In the genomic region with DNA sequence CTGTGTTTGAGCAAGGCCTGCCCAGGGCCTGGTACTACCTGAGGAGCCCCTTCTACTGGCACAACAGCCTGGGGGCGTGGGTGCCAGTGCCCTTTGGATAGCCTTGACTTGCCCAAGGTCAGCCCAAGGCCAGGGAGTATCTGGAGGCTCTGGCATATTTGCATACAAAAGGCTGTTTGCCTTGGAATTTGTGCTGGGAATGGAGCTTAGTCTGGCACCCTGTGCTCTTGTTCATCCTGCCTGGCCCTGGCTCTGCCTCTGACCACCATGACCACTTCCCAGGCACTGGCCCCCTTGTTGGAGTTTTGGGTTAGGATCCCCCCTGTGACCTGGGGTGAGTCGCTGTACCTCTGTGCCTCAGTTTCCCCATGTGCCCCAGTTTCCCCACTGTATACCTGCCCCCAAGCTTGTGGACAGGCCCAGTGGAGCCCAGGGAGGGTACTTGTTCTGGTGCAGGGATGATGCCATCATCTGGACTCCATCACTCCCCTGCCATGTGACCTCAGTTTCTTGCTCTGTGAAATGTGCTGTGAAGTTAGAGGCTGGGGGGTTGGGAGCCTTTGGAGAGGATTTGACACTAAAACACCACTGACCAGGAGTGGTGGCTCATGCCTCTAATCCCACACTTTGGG, we compare ENCODE assay signal across 1 cellular context.
TF ChIP-seq lines count a peak whose summit lies in the region.

No MANE protein-coding gene starts in this region.

TF ChIP-seq in HepG2, 621 proteins besides CTCF, POLR2A, EP300 and RAD21 (continues in another document):
- peak; percentile 20; the same call in 1 of the 2 replicates for TF ChIP-seq HNF4A (CRISPR knock-in tag; IDR thresholded peaks at IDR 0.05)
- no peak for TF ChIP-seq ZFP36L2 (CRISPR knock-in tag; IDR thresholded peaks at IDR 0.05)
- TF ChIP-seq HNRNPL (IDR thresholded peaks at IDR 0.05; ENCODE audit: low read depth, low read length) = 0 out of 2 replicates have a peak, but pooled peaks have one; percentile 47
- TF ChIP-seq ZC3H4 (CRISPR knock-in tag; IDR thresholded peaks at IDR 0.05; ENCODE audit: borderline replicate concordance) = no peak
- no peak for TF ChIP-seq SOX13 (IDR thresholded peaks at IDR 0.05)
- peak in 1 of 2 experiments; percentile 55; a peak in 2 of 4 replicates for TF ChIP-seq SOX13 (CRISPR knock-in tag; conservative IDR thresholded peaks at IDR 0.05 in 1 of 2, IDR thresholded peaks at IDR 0.05 in 1 of 2)
- TF ChIP-seq, protein P1, sequence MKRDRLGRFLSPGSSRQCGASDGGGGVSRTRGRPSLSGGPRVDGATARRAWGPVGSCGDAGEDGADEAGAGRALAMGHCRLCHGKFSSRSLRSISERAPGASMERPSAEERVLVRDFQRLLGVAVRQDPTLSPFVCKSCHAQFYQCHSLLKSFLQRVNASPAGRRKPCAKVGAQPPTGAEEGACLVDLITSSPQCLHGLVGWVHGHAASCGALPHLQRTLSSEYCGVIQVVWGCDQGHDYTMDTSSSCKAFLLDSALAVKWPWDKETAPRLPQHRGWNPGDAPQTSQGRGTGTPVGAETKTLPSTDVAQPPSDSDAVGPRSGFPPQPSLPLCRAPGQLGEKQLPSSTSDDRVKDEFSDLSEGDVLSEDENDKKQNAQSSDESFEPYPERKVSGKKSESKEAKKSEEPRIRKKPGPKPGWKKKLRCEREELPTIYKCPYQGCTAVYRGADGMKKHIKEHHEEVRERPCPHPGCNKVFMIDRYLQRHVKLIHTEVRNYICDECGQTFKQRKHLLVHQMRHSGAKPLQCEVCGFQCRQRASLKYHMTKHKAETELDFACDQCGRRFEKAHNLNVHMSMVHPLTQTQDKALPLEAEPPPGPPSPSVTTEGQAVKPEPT (CRISPR knock-in tag; IDR thresholded peaks at IDR 0.05; ENCODE audit: low read depth) = no peak
- no peak for TF ChIP-seq ZFP1 (CRISPR knock-in tag; IDR thresholded peaks at IDR 0.05)
- TF ChIP-seq NFKBIZ (CRISPR knock-in tag; IDR thresholded peaks at IDR 0.05) = no peak
- no peak for TF ChIP-seq ZNF460 (CRISPR knock-in tag; IDR thresholded peaks at IDR 0.05; ENCODE audit: borderline replicate concordance)
- no peak for TF ChIP-seq HOXA5 (CRISPR knock-in tag; IDR thresholded peaks at IDR 0.05)
- TF ChIP-seq, protein P2, sequence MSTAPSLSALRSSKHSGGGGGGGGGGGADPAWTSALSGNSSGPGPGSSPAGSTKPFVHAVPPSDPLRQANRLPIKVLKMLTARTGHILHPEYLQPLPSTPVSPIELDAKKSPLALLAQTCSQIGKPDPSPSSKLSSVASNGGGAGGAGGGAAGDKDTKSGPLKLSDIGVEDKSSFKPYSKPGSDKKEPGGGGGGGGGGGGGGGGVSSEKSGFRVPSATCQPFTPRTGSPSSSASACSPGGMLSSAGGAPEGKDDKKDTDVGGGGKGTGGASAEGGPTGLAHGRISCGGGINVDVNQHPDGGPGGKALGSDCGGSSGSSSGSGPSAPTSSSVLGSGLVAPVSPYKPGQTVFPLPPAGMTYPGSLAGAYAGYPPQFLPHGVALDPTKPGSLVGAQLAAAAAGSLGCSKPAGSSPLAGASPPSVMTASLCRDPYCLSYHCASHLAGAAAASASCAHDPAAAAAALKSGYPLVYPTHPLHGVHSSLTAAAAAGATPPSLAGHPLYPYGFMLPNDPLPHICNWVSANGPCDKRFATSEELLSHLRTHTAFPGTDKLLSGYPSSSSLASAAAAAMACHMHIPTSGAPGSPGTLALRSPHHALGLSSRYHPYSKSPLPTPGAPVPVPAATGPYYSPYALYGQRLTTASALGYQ (CRISPR knock-in tag; IDR thresholded peaks at IDR 0.05) = no peak
- no peak for TF ChIP-seq STAT5B (CRISPR knock-in tag; IDR thresholded peaks at IDR 0.05)
- TF ChIP-seq, protein P3, sequence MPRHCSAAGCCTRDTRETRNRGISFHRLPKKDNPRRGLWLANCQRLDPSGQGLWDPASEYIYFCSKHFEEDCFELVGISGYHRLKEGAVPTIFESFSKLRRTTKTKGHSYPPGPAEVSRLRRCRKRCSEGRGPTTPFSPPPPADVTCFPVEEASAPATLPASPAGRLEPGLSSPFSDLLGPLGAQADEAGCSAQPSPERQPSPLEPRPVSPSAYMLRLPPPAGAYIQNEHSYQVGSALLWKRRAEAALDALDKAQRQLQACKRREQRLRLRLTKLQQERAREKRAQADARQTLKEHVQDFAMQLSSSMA (CRISPR knock-in tag; IDR thresholded peaks at IDR 0.05) = no peak
- no peak for TF ChIP-seq ZNF432 (CRISPR knock-in tag; IDR thresholded peaks at IDR 0.05; ENCODE audit: borderline replicate concordance)
- TF ChIP-seq ZNF30 (CRISPR knock-in tag; IDR thresholded peaks at IDR 0.05) = no peak
- no peak for TF ChIP-seq NR1H2 (CRISPR knock-in tag; IDR thresholded peaks at IDR 0.05; ENCODE audit: borderline replicate concordance, low read depth)
- TF ChIP-seq ZSCAN30 (CRISPR knock-in tag; IDR thresholded peaks at IDR 0.05) = no peak
- no peak for TF ChIP-seq U2AF2 (IDR thresholded peaks at IDR 0.05; ENCODE audit: low read depth, low read length)
- no peak for TF ChIP-seq HOXA7 (CRISPR knock-in tag; IDR thresholded peaks at IDR 0.05)
- no peak for TF ChIP-seq RAD51 (IDR thresholded peaks at IDR 0.05; ENCODE audit: borderline replicate concordance)
- TF ChIP-seq HOXA9 (CRISPR knock-in tag; IDR thresholded peaks at IDR 0.05; ENCODE audit: borderline replicate concordance) = no peak
- TF ChIP-seq ZNF790 (CRISPR knock-in tag; IDR thresholded peaks at IDR 0.05; ENCODE audit: borderline replicate concordance) = no peak
- peak; percentile 34; the same call in 1 of the 2 replicates for TF ChIP-seq ZMYM3 (CRISPR knock-in tag; IDR thresholded peaks at IDR 0.05)
- TF ChIP-seq, protein P4, sequence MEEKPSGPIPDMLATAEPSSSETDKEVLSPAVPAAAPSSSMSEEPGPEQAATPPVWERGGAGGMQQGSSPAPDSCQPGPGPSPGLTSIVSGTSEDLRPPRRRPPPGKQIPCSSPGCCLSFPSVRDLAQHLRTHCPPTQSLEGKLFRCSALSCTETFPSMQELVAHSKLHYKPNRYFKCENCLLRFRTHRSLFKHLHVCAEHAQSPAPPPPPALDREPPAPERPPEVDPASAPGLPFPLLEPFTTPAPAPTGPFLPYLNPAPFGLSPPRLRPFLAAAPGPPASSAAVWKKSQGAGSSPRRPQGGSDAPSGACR (CRISPR knock-in tag; IDR thresholded peaks at IDR 0.05) = no peak
- TF ChIP-seq, protein P5, sequence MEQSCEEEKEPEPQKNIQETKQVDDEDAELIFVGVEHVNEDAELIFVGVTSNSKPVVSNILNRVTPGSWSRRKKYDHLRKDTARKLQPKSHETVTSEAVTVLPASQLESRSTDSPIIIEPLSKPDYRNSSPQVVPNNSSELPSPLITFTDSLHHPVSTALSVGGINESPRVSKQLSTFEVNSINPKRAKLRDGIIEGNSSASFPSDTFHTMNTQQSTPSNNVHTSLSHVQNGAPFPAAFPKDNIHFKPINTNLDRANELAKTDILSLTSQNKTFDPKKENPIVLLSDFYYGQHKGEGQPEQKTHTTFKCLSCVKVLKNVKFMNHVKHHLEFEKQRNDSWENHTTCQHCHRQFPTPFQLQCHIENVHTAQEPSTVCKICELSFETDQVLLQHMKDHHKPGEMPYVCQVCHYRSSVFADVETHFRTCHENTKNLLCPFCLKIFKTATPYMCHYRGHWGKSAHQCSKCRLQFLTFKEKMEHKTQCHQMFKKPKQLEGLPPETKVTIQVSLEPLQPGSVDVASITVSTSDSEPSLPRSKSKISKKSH (CRISPR knock-in tag; IDR thresholded peaks at IDR 0.05; ENCODE audit: borderline replicate concordance) = no peak
- TF ChIP-seq ZNF333 (CRISPR knock-in tag; IDR thresholded peaks at IDR 0.05; ENCODE audit: borderline replicate concordance) = no peak
- no peak for TF ChIP-seq ZNF292 (CRISPR knock-in tag; IDR thresholded peaks at IDR 0.05; ENCODE audit: borderline replicate concordance, low read depth)
- TF ChIP-seq MTA3 (CRISPR knock-in tag; IDR thresholded peaks at IDR 0.05) = no peak
- TF ChIP-seq ZBTB1 (CRISPR knock-in tag; IDR thresholded peaks at IDR 0.05; ENCODE audit: borderline replicate concordance) = no peak
- no peak for TF ChIP-seq SMAD9 (CRISPR knock-in tag; IDR thresholded peaks at IDR 0.05)
- no peak for TF ChIP-seq MEIS1 (CRISPR knock-in tag; IDR thresholded peaks at IDR 0.05; ENCODE audit: borderline replicate concordance)
- no peak for TF ChIP-seq CHD2 (IDR thresholded peaks at IDR 0.05; ENCODE audit: low read depth, low read length)
- TF ChIP-seq PHF8 (CRISPR knock-in tag; IDR thresholded peaks at IDR 0.05) = no peak
- no peak for TF ChIP-seq KDM2A (CRISPR knock-in tag; IDR thresholded peaks at IDR 0.05; ENCODE audit: borderline replicate concordance, low read depth)
- TF ChIP-seq ZNF296 (CRISPR knock-in tag; conservative IDR thresholded peaks at IDR 0.05) = no peak
- no peak for TF ChIP-seq NCOR1 (IDR thresholded peaks at IDR 0.05; ENCODE audit: borderline replicate concordance, low read length)
- TF ChIP-seq, protein P6, sequence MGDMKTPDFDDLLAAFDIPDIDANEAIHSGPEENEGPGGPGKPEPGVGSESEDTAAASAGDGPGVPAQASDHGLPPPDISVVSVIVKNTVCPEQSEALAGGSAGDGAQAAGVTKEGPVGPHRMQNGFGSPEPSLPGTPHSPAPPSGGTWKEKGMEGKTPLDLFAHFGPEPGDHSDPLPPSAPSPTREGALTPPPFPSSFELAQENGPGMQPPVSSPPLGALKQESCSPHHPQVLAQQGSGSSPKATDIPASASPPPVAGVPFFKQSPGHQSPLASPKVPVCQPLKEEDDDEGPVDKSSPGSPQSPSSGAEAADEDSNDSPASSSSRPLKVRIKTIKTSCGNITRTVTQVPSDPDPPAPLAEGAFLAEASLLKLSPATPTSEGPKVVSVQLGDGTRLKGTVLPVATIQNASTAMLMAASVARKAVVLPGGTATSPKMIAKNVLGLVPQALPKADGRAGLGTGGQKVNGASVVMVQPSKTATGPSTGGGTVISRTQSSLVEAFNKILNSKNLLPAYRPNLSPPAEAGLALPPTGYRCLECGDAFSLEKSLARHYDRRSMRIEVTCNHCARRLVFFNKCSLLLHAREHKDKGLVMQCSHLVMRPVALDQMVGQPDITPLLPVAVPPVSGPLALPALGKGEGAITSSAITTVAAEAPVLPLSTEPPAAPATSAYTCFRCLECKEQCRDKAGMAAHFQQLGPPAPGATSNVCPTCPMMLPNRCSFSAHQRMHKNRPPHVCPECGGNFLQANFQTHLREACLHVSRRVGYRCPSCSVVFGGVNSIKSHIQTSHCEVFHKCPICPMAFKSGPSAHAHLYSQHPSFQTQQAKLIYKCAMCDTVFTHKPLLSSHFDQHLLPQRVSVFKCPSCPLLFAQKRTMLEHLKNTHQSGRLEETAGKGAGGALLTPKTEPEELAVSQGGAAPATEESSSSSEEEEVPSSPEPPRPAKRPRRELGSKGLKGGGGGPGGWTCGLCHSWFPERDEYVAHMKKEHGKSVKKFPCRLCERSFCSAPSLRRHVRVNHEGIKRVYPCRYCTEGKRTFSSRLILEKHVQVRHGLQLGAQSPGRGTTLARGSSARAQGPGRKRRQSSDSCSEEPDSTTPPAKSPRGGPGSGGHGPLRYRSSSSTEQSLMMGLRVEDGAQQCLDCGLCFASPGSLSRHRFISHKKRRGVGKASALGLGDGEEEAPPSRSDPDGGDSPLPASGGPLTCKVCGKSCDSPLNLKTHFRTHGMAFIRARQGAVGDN (CRISPR knock-in tag; IDR thresholded peaks at IDR 0.05) = peak; percentile 27; the same call in 1 of the 2 replicates
- peak; percentile 22; the same call in 1 of the 2 replicates for TF ChIP-seq ESRRA (CRISPR knock-in tag; IDR thresholded peaks at IDR 0.05; ENCODE audit: low read depth)
- TF ChIP-seq ZNF468 (CRISPR knock-in tag; IDR thresholded peaks at IDR 0.05) = no peak
- TF ChIP-seq MED8 (CRISPR knock-in tag; IDR thresholded peaks at IDR 0.05; ENCODE audit: insufficient replicate concordance) = no peak
- TF ChIP-seq MAFK (conservative IDR thresholded peaks at IDR 0.05 in 1 of 2, IDR thresholded peaks at IDR 0.05 in 1 of 2; ENCODE audit: low read length in 2 of 2) = no peak
- no peak for TF ChIP-seq ZBTB3 (CRISPR knock-in tag; IDR thresholded peaks at IDR 0.05; ENCODE audit: borderline replicate concordance, low read depth)
- no peak for TF ChIP-seq ZC3H13 (CRISPR knock-in tag; IDR thresholded peaks at IDR 0.05)
- TF ChIP-seq MIXL1 (CRISPR knock-in tag; IDR thresholded peaks at IDR 0.05) = no peak
- TF ChIP-seq, protein P7, sequence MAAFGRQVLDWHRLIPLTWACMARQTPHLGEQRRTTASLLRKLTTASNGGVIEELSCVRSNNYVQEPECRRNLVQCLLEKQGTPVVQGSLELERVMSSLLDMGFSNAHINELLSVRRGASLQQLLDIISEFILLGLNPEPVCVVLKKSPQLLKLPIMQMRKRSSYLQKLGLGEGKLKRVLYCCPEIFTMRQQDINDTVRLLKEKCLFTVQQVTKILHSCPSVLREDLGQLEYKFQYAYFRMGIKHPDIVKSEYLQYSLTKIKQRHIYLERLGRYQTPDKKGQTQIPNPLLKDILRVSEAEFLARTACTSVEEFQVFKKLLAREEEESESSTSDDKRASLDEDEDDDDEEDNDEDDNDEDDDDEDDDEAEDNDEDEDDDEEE (CRISPR knock-in tag; IDR thresholded peaks at IDR 0.05) = no peak
- TF ChIP-seq, protein P8, sequence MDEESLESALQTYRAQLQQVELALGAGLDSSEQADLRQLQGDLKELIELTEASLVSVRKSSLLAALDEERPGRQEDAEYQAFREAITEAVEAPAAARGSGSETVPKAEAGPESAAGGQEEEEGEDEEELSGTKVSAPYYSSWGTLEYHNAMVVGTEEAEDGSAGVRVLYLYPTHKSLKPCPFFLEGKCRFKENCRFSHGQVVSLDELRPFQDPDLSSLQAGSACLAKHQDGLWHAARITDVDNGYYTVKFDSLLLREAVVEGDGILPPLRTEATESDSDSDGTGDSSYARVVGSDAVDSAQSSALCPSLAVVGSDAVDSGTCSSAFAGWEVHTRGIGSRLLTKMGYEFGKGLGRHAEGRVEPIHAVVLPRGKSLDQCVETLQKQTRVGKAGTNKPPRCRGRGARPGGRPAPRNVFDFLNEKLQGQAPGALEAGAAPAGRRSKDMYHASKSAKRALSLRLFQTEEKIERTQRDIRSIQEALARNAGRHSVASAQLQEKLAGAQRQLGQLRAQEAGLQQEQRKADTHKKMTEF (CRISPR knock-in tag; IDR thresholded peaks at IDR 0.05) = no peak
- no peak for TF ChIP-seq NR2C2 (CRISPR knock-in tag; IDR thresholded peaks at IDR 0.05; ENCODE audit: borderline replicate concordance)
- no peak for TF ChIP-seq MTA1 (CRISPR knock-in tag; IDR thresholded peaks at IDR 0.05; ENCODE audit: borderline replicate concordance)
- TF ChIP-seq SOX5 (CRISPR knock-in tag; IDR thresholded peaks at IDR 0.05; ENCODE audit: borderline replicate concordance) = 0 out of 2 replicates have a peak, but pooled peaks have one; percentile 19
- no peak for TF ChIP-seq TEAD2 (CRISPR knock-in tag; IDR thresholded peaks at IDR 0.05)
- no peak for TF ChIP-seq RBAK (CRISPR knock-in tag; IDR thresholded peaks at IDR 0.05)
- TF ChIP-seq, protein P9, sequence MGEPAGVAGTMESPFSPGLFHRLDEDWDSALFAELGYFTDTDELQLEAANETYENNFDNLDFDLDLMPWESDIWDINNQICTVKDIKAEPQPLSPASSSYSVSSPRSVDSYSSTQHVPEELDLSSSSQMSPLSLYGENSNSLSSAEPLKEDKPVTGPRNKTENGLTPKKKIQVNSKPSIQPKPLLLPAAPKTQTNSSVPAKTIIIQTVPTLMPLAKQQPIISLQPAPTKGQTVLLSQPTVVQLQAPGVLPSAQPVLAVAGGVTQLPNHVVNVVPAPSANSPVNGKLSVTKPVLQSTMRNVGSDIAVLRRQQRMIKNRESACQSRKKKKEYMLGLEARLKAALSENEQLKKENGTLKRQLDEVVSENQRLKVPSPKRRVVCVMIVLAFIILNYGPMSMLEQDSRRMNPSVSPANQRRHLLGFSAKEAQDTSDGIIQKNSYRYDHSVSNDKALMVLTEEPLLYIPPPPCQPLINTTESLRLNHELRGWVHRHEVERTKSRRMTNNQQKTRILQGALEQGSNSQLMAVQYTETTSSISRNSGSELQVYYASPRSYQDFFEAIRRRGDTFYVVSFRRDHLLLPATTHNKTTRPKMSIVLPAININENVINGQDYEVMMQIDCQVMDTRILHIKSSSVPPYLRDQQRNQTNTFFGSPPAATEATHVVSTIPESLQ (CRISPR knock-in tag; conservative IDR thresholded peaks at IDR 0.05) = no peak
- no peak for TF ChIP-seq ZNF451 (CRISPR knock-in tag; IDR thresholded peaks at IDR 0.05)
